In the genomic region with DNA sequence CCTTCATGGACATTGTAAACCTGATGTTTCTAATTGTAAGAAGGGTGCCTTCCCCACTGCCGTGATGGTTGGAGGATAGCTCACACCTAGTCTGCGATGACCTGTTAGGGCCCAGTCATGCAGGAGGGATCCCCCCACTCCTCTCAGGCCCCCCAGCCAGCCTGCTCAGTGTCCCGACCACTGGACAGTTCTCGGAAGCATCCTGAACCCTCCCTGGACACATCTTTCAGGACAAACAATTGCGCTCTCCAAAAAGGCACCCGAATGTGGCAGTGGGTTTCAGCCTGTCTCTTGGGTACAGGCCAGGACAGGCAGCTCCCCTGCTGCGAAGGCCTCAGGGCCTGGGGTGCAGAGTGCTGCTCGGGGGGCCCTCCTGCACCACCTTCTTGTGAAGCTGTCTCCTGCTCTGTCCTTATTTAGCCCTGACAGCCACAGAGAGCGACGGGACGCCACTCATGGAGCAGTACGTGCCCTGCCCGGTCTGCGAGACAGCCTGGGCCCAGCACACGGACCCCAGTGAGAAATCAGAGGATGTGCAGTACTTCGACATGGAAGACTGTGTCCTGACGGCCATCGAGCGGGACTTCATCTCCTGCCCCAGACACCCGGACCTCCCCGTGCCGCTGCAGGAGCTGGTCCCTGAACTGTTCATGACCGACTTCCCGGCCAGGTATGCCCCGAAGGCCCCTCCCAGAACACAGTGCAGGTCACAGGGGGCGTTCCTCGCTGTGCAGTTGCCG, we compare ENCODE assay signal across 26 cellular contexts.
A peak's percentile ranks its signal among the peaks of the same experiment; 100 is the strongest.
DNase-seq lines count a peak whose midpoint lies in the region; ATAC-seq, FAIRE-seq and TF ChIP-seq lines count a peak whose summit lies in the region.
"Had no signal": no experiment of that assay in that cellular context is flagged by ENCODE, and none has a peak within 500 bp of the region (broad histone marks: within the 10 kb centered on the region; RNA-seq: fewer than 3 reads in every experiment).

No MANE protein-coding gene starts in this region.

- H3K4me1 ChIP-seq in OCI-LY3 (ENCODE audit: low read length) (peaks cover 26% of the 10 kb centered on the region), K562 (replicated peaks in 1 of 2; ENCODE audit: control insufficient read depth in 2 of 2, insufficient read depth in 2 of 2, low read length in 2 of 2) (peaks cover 0 to 6% of the 10 kb centered on the region in 2 experiments; a peak in 1 of 5 replicates), lung (ENCODE audit: control insufficient read depth in 2 of 2, insufficient read depth in 2 of 2, low read length in 2 of 2) (no peaks in the 10 kb centered on the region), spleen (peaks cover 0 to 13% (median 4%) of the 10 kb centered on the region in 6 donors)
- H3K4me1 ChIP-seq: parathyroid adenoma, right lobe of liver, thyroid gland had no signal

- no peaks in the 10 kb centered on the region for H3K9me3 Mint-ChIP-seq in natural killer cell
- H3K9me3 Mint-ChIP-seq: activated naive CD4-positive, alpha-beta T cell treated with anti-CD3 and anti-CD28 coated beads, Interleukin-2, amount 50 U/mL, for 72 hours; activated T-helper 17 cell treated with anti-CD3 and anti-CD28 coated beads, Interleukin-2, amount 50 U/mL, for 72 hours; CD4-positive, alpha-beta T cell; HFFc6; naive B cell; stimulated activated naive CD8-positive, alpha-beta T cell treated with anti-CD3 and anti-CD28 coated beads, Interleukin-15, Interleukin-2, amounts not matched to agents 100 ng/mL and 50 ng/mL, for 24 hours; T-helper 1 cell treated with Interleukin-12 subunit alpha and Interleukin-12 subunit beta and Interleukin-4 antibody, amounts not matched to agents 30 μg/mL and 1 μg/mL, for 36 hours had no signal

- ATAC-seq in K562, result peak; percentile 29; the same call in 1 of the 3 replicates
- no peak for ATAC-seq in lung (ENCODE audit: insufficient read depth, low FRiP score)
- no peak for ATAC-seq in natural killer cell
- no peak for ATAC-seq in HG02588 (IDR thresholded peaks at IDR 0.05; ENCODE audit: unreplicated experiment)
- ATAC-seq: activated CD4-positive, alpha-beta T cell treated with anti-CD3 and anti-CD28 coated beads for 36 hours; activated naive CD4-positive, alpha-beta T cell treated with anti-CD3 and anti-CD28 coated beads, Interleukin-2, amount 50 U/mL, for 72 hours; activated T-helper 17 cell treated with anti-CD3 and anti-CD28 coated beads, Interleukin-2, amount 50 U/mL, for 72 hours; Panc1; right lobe of liver had no signal

- BruUV-seq in K562 (replicated peaks; lab: Mats Ljungman, UMichigan), result no TSS peak

- H3K27me3 ChIP-seq in OCI-LY3 (ENCODE audit: low read depth, low read length) (no peaks in the 10 kb centered on the region), K562 (ENCODE audit: control insufficient read depth in 2 of 2, insufficient read depth in 2 of 2, low read length in 2 of 2) (peaks cover 62 to 92% of the 10 kb centered on the region in 2 experiments), lung (ENCODE audit: control insufficient read depth, insufficient read depth) (no peaks in the 10 kb centered on the region), spleen (replicated peaks in 1 of 7) (no peaks in the 10 kb centered on the region)
- H3K27me3 ChIP-seq: cardiac muscle cell, right lobe of liver, SJSA1, thyroid gland had no signal

- WGBS in K562 (ENCODE audit: insufficient coverage, low coverage, missing lambda C conversion rate), result 5% methylated on average over 24 of the region's 28 CpGs
- WGBS in lung, 2 donors, result 95 to 97% methylated on average over 28 of the region's 28 CpGs
- WGBS in spleen, 5 donors, result 94 to 98% (median 96%) methylated on average over 21 to 28 of the region's 28 CpGs

- H3K4me2 ChIP-seq in OCI-LY3 (ENCODE audit: low read length) (peak overlapping the region; percentile 47), K562 (ENCODE audit: insufficient read depth, low read length) (no peak overlapping the region)
- H3K4me2 ChIP-seq: KMS-11 had no signal

- in situ Hi-C loops in K562 (cut with MboI), result no loop called here

- H3K9me1 ChIP-seq in K562 (ENCODE audit: control insufficient read depth, insufficient read depth, low read length), result no peaks in the 10 kb centered on the region

- no peak for TF ChIP-seq POLR2A in K562 (conservative IDR thresholded peaks at IDR 0.05)
- TF ChIP-seq POLR2A in spleen (IDR thresholded peaks at IDR 0.05), result no peak

- H3K4me1 Mint-ChIP-seq in natural killer cell, result no peaks in the 10 kb centered on the region
- H3K4me1 Mint-ChIP-seq: activated CD4-positive, alpha-beta T cell treated with anti-CD3 and anti-CD28 coated beads for 36 hours; activated T-helper 17 cell treated with anti-CD3 and anti-CD28 coated beads, Interleukin-2, amount 50 U/mL, for 72 hours; naive B cell had no signal

- H3K36me3 ChIP-seq in OCI-LY3 (replicated peaks; ENCODE audit: low read depth, low read length) (peaks cover 80% of the 10 kb centered on the region), K562 (ENCODE audit: control insufficient read depth, insufficient read depth, low read length) (no peaks in the 10 kb centered on the region), lung (ENCODE audit: control insufficient read depth in 2 of 2, insufficient read depth in 2 of 2, low read length in 2 of 2) (peaks cover 0 to 42% of the 10 kb centered on the region in 2 donors), spleen (peaks cover 0 to 100% (median 78%) of the 10 kb centered on the region in 6 donors)
- H3K36me3 ChIP-seq: cardiac muscle cell had no signal

- H3K4me3 ChIP-seq in OCI-LY3 (ENCODE audit: low read length), result no peak overlapping the region
- no peak overlapping the region for H3K4me3 ChIP-seq in K562
- no peak overlapping the region for H3K4me3 ChIP-seq in lung
- H3K4me3 ChIP-seq in spleen, result no peak overlapping the region
- H3K4me3 ChIP-seq: cardiac muscle cell, right lobe of liver, SJSA1, thyroid gland had no signal

- H3K27ac ChIP-seq in OCI-LY3 (ENCODE audit: low read length) (peak overlapping the region; percentile 36), K562 (ENCODE audit: extremely low read depth, low read depth, low read length) (no peak overlapping the region), lung (ENCODE audit: low read depth in 1 of 2, low read length in 1 of 2) (no peak overlapping the region), spleen (no peak overlapping the region)
- H3K27ac ChIP-seq: cardiac muscle cell, KMS-11, parathyroid adenoma, right lobe of liver, SJSA1, thyroid gland had no signal

- H3K9ac ChIP-seq in OCI-LY3 (ENCODE audit: low read length) (no peak overlapping the region), K562 (ENCODE audit: insufficient read depth in 1 of 2, low read depth in 2 of 2, low read length in 2 of 2) (no peak overlapping the region)
- H3K9ac ChIP-seq: KMS-11, parathyroid adenoma had no signal

- peaks cover 9% of the 10 kb centered on the region; the same call in 1 of the 2 replicates for H4K20me1 ChIP-seq in OCI-LY3 (ENCODE audit: insufficient read depth, low read length)
- no peaks in the 10 kb centered on the region; the same call in 1 of the 2 replicates for H4K20me1 ChIP-seq in K562 (replicated peaks; ENCODE audit: control insufficient read depth, insufficient read depth, low read length)

- H3K27ac Mint-ChIP-seq in natural killer cell, result no peak overlapping the region
- H3K27ac Mint-ChIP-seq: activated CD4-positive, alpha-beta T cell treated with anti-CD3 and anti-CD28 coated beads for 36 hours; activated T-helper 17 cell treated with anti-CD3 and anti-CD28 coated beads, Interleukin-2, amount 50 U/mL, for 72 hours; CD4-positive, alpha-beta T cell; HFFc6; stimulated activated naive CD8-positive, alpha-beta T cell treated with anti-CD3 and anti-CD28 coated beads, Interleukin-15, Interleukin-2, amounts not matched to agents 100 ng/mL and 50 ng/mL, for 24 hours; T-helper 1 cell treated with Interleukin-12 subunit alpha and Interleukin-12 subunit beta and Interleukin-4 antibody, amounts not matched to agents 30 μg/mL and 1 μg/mL, for 36 hours had no signal

- no peak for TF ChIP-seq EP300 in K562 (IDR thresholded peaks at IDR 0.05; ENCODE audit: low read length)

- no peak overlapping the region for H3K4me3 Mint-ChIP-seq in natural killer cell
- H3K4me3 Mint-ChIP-seq: activated CD4-positive, alpha-beta T cell treated with anti-CD3 and anti-CD28 coated beads for 36 hours; activated T-helper 17 cell treated with anti-CD3 and anti-CD28 coated beads, Interleukin-2, amount 50 U/mL, for 72 hours; CD4-positive, alpha-beta T cell; HFFc6; naive B cell; stimulated activated naive CD8-positive, alpha-beta T cell treated with anti-CD3 and anti-CD28 coated beads, Interleukin-15, Interleukin-2, amounts not matched to agents 100 ng/mL and 50 ng/mL, for 24 hours; T-helper 1 cell treated with Interleukin-12 subunit alpha and Interleukin-12 subunit beta and Interleukin-4 antibody, amounts not matched to agents 30 μg/mL and 1 μg/mL, for 36 hours had no signal

- DNase-seq in K562 (ENCODE audit: extremely low read depth in 1 of 4, low spot score in 3 of 4) (no peak), lung (ENCODE audit: low spot score) (peak; percentile 28), spleen (peak; percentile 63), natural killer cell (no peak), NCI-H2171 treated with DMSO at 0.1 percent for 48 hours (lab: John Stamatoyannopoulos, UW) (no peak)
- DNase-seq: activated CD4-positive, alpha-beta T cell treated with anti-CD3 and anti-CD28 coated beads for 36 hours; CD4-positive, alpha-beta T cell; HFFc6; mesenchymal stem cell; naive B cell; NCI-H146; NCI-H510A treated with DMSO at 0.1 percent for 48 hours; stimulated activated CD4-positive, alpha-beta T cell treated with anti-CD3 and anti-CD28 coated beads, Interleukin-15, amount 100 ng/mL, for 24 hours; thyroid gland had no signal

- no peaks in the 10 kb centered on the region for H3K27me3 Mint-ChIP-seq in natural killer cell (ENCODE audit: low read depth in 2 of 2)
- H3K27me3 Mint-ChIP-seq: CD4-positive, alpha-beta T cell; naive B cell; stimulated activated naive CD8-positive, alpha-beta T cell treated with anti-CD3 and anti-CD28 coated beads, Interleukin-15, Interleukin-2, amounts not matched to agents 100 ng/mL and 50 ng/mL, for 24 hours had no signal

- intact Hi-C loops in K562 (cut with micrococcal nuclease), result no loop called here
- intact Hi-C loops in spleen (cut with DNase I; ENCODE audit: low total_unique reads), result no loop called here
- intact Hi-C loops in natural killer cell (cut with micrococcal nuclease), result no loop called here

- TF ChIP-seq RAD21 in K562 (CRISPR knock-in tag; conservative IDR thresholded peaks at IDR 0.05 in 1 of 2, IDR thresholded peaks at IDR 0.05 in 1 of 2), result no peak

- TF ChIP-seq CTCF in OCI-LY3 (IDR thresholded peaks at IDR 0.05; ENCODE audit: low read depth, low read length), result no peak
- no peak for TF ChIP-seq CTCF in K562 (IDR thresholded peaks at IDR 0.05 in 2 of 3, conservative IDR thresholded peaks at IDR 0.05 in 1 of 3; ENCODE audit: insufficient read depth in 2 of 3, low read depth in 1 of 3, low read length in 3 of 3)
- no peak for TF ChIP-seq CTCF in lung (IDR thresholded peaks at IDR 0.05; ENCODE audit: control extremely low read depth, extremely low read depth)
- TF ChIP-seq CTCF in spleen (IDR thresholded peaks at IDR 0.05 in 8 of 11, conservative IDR thresholded peaks at IDR 0.05 in 3 of 11), result no peak
- no peak for TF ChIP-seq CTCF in natural killer cell (IDR thresholded peaks at IDR 0.05)

- POLR2A ChIA-PET in K562 (lab: Yijun Ruan, JAX), result no interaction called here

- CTCF ChIA-PET in K562 (lab: Yijun Ruan, JAX; ENCODE audit: low intra/inter-chr PET ratio), result interaction anchor here (0.6 kb wide), 1 partner anchor 38 kb away, joined by 3 read pairs; no protein-coding TSS in a partner anchor

- H3K79me2 ChIP-seq in OCI-LY3 (ENCODE audit: low read length) (no peaks in the 10 kb centered on the region), K562 (ENCODE audit: control insufficient read depth, insufficient read depth, low read length) (no peaks in the 10 kb centered on the region)
- H3K79me2 ChIP-seq: parathyroid adenoma had no signal

- H2AFZ ChIP-seq in OCI-LY3 (ENCODE audit: low read depth, low read length) (no peak overlapping the region), K562 (ENCODE audit: low read depth, low read length) (no peak overlapping the region)
- H2AFZ ChIP-seq: parathyroid adenoma had no signal

- H3K36me3 Mint-ChIP-seq in natural killer cell, result no peaks in the 10 kb centered on the region
- H3K36me3 Mint-ChIP-seq: activated naive CD4-positive, alpha-beta T cell treated with anti-CD3 and anti-CD28 coated beads, Interleukin-2, amount 50 U/mL, for 72 hours had no signal

- FAIRE-seq in K562 (lab: Jason Lieb, UNC), result no peak

- H3K9me3 ChIP-seq in OCI-LY3 (ENCODE audit: insufficient read depth, low read length), result no peaks in the 10 kb centered on the region
- H3K9me3 ChIP-seq in K562 (replicated peaks; ENCODE audit: control insufficient read depth, insufficient read depth, low read depth, low read length), result no peaks in the 10 kb centered on the region
- H3K9me3 ChIP-seq in lung (ENCODE audit: control insufficient read depth in 2 of 2, insufficient read depth in 1 of 2, low read length in 1 of 2), result no peaks in the 10 kb centered on the region
- no peaks in the 10 kb centered on the region for H3K9me3 ChIP-seq in spleen
- H3K9me3 ChIP-seq: right lobe of liver, SJSA1, thyroid gland had no signal

Comparison
In these comparisons a context has a peak if more than half of its experiments do, and no peak if none do; other contexts are left out.
1. DNase-seq: peak in lung (single experiment) and spleen (single experiment); none in K562 (0 of 4), natural killer cell (single experiment) and NCI-H2171 treated with DMSO at 0.1 percent for 48 hours (single experiment).